In the genomic region with DNA sequence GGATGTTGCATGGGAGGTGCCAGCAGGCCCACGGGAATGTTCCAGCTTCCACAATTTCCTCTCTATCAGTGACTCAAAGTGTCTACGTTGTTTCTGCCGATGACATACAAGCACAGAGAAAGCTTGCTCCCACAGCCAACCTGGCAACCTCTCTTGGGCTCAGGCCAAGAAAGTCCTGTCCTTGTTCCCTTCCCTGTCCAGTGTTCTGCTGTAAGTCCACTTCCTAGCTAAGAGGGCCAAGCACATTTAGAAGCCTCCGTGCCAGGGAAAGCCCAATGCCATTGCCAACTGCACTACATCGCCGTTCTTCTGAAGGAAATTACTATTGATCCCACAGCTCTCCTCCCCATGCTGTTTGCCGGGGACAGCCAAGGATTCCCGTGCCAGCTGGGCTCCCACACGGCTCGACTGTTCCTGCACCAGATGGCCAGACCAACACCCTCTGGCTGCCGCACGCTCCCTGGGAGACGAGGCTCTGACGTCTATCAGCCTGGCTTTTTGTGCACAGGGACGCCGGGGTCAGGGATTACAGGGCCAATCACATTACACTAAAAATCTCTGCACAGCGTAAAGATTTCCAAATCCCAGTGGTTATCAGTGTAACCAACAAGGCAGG, we compare ENCODE assay signal across 9 cellular contexts.
DNase-seq lines count a peak whose midpoint lies in the region; ATAC-seq and TF ChIP-seq lines count a peak whose summit lies in the region.
"Had no signal": no experiment of that assay in that cellular context is flagged by ENCODE, and none has a peak within 500 bp of the region (broad histone marks: within the 10 kb centered on the region; RNA-seq: fewer than 3 reads in every experiment).

No MANE protein-coding gene starts in this region.

- H3K4me3 Mint-ChIP-seq in CD14-positive monocyte = no peak overlapping the region
- H3K4me3 Mint-ChIP-seq in activated T-cell treated with anti-CD3 and anti-CD28 coated beads, Interleukin-2, amount 50 U/mL, for 72 hours = no peak overlapping the region
- H3K4me3 Mint-ChIP-seq: dendritic cell treated with granulocyte-macrophage colony-stimulating factor and Interleukin-4, amounts not matched to agents 40 ng/mL and 50 ng/mL, for 4 days had no signal

- H3K27ac Mint-ChIP-seq in CD14-positive monocyte = no peak overlapping the region
- H3K27ac Mint-ChIP-seq in activated T-cell treated with anti-CD3 and anti-CD28 coated beads, Interleukin-2, amount 50 U/mL, for 72 hours = no peak overlapping the region
- H3K27ac Mint-ChIP-seq: dendritic cell treated with granulocyte-macrophage colony-stimulating factor and Interleukin-4, amounts not matched to agents 40 ng/mL and 50 ng/mL, for 4 days had no signal

- H3K27me3 Mint-ChIP-seq in CD14-positive monocyte (ENCODE audit: low read depth in 3 of 3) = peaks cover 7 to 15% (median 9%) of the 10 kb centered on the region in 3 donors
- H3K27me3 Mint-ChIP-seq in activated T-cell treated with anti-CD3 and anti-CD28 coated beads, Interleukin-2, amount 50 U/mL, for 72 hours (ENCODE audit: low read depth) = peaks cover 32% of the 10 kb centered on the region

- intact Hi-C loops in CD14-positive monocyte (cut with micrococcal nuclease) = no loop called here

- no peak for ATAC-seq in GM19397 (IDR thresholded peaks at IDR 0.05; ENCODE audit: unreplicated experiment)
- no peak for ATAC-seq in activated CD4-positive, CD25-positive, alpha-beta regulatory T cell treated with anti-CD3 and anti-CD28 coated beads, Interleukin-2, amount 50 U/mL, for 24 hours
- no peak for ATAC-seq in activated T-cell treated with anti-CD3 and anti-CD28 coated beads, Interleukin-2, amount 50 U/mL, for 72 hours (replicated peaks in 1 of 2)

- H3K36me3 Mint-ChIP-seq in CD14-positive monocyte = no peaks in the 10 kb centered on the region
- no peaks in the 10 kb centered on the region for H3K36me3 Mint-ChIP-seq in activated T-cell treated with anti-CD3 and anti-CD28 coated beads, Interleukin-2, amount 50 U/mL, for 72 hours (ENCODE audit: insufficient read depth in 2 of 2)

- TF ChIP-seq CTCF in CD14-positive monocyte (IDR thresholded peaks at IDR 0.05) = no peak

- DNase-seq in M059J (ENCODE audit: low read depth) = peak; percentile 80
- DNase-seq in astrocyte of the hippocampus (ENCODE audit: low read depth, low spot score) = peak; percentile 60
- peak; percentile 41 for DNase-seq in iris pigment epithelial cell (ENCODE audit: low read depth)
- DNase-seq in stromal cell of bone marrow (ENCODE audit: low read depth) = peak; percentile 27
- no peak for DNase-seq in CD14-positive monocyte (ENCODE audit: low spot score)
- DNase-seq in activated T-cell treated with anti-CD3 and anti-CD28 coated beads, Interleukin-2, amount 50 U/mL, for 72 hours = no peak

- no peaks in the 10 kb centered on the region for H3K9me3 Mint-ChIP-seq in CD14-positive monocyte
- no peaks in the 10 kb centered on the region for H3K9me3 Mint-ChIP-seq in activated T-cell treated with anti-CD3 and anti-CD28 coated beads, Interleukin-2, amount 50 U/mL, for 72 hours
- H3K9me3 Mint-ChIP-seq: dendritic cell treated with granulocyte-macrophage colony-stimulating factor and Interleukin-4, amounts not matched to agents 40 ng/mL and 50 ng/mL, for 4 days had no signal

- peaks cover 22% of the 10 kb centered on the region for H3K4me1 Mint-ChIP-seq in CD14-positive monocyte
- peaks cover 43% of the 10 kb centered on the region for H3K4me1 Mint-ChIP-seq in activated T-cell treated with anti-CD3 and anti-CD28 coated beads, Interleukin-2, amount 50 U/mL, for 72 hours (ENCODE audit: low read depth)

Comparison
In these comparisons a context has a peak if more than half of its experiments do, and no peak if none do; other contexts are left out.
1. DNase-seq: peak in M059J (single experiment), astrocyte of the hippocampus (single experiment), iris pigment epithelial cell (single experiment) and stromal cell of bone marrow (single experiment); none in CD14-positive monocyte (single experiment) and activated T-cell treated with anti-CD3 and anti-CD28 coated beads, Interleukin-2, amount 50 U/mL, for 72 hours (0 of 2).